Comparison of ENCODE assay signal across 8 cellular contexts in genomic region chr7:44200699-44201461, GRCh38. TPM values are rescaled to one million over a fixed set of nuclear protein-coding genes. Genes with fewer than 3 reads are reported as not detected.
A peak's percentile ranks its signal among the peaks of the same experiment; 100 is the strongest.
DNase-seq lines count a peak whose midpoint lies in the region; ATAC-seq and TF ChIP-seq lines count a peak whose summit lies in the region.

YKT6 (plus strand) TSS chr7:44200978; CDS start chr7:44201136, 158 bp downstream.

- POLR2A ChIA-PET in CD4-positive, alpha-beta T cell (lab: Charles Lee): interaction anchor here (0.6 to 2.0 kb wide), 10 partner anchors 8 to 902 kb away, joined by 3 to 12 read pairs (median 4); partner anchors contain the start of genes DDX56, NUDCD3, OGDH and POLD2

- H3K9me3 ChIP-seq in CD4-positive, alpha-beta T cell (ENCODE audit: control insufficient read depth, low read length): no peaks in the 10 kb centered on the region
- H3K9me3 ChIP-seq in duodenal mucosa (ENCODE audit: control insufficient read depth in 1 of 2, low read length in 2 of 2) (no peaks in the 10 kb centered on the region), right lobe of liver (no peaks in the 10 kb centered on the region)

- peaks cover 40% of the 10 kb centered on the region for H3K4me1 Mint-ChIP-seq in CD4-positive, alpha-beta T cell (ENCODE audit: low read depth)

- H3K36me3 ChIP-seq in duodenal mucosa (ENCODE audit: control insufficient read depth in 1 of 2, insufficient read depth in 2 of 2, low read length in 2 of 2) (peaks cover 11 to 17% of the 10 kb centered on the region in 2 donors), right lobe of liver (peaks cover 0 to 14% (median 4%) of the 10 kb centered on the region in 4 donors)

- peaks cover 13% of the 10 kb centered on the region for H3K27me3 Mint-ChIP-seq in CD4-positive, alpha-beta T cell

- DNase-seq in CD4-positive, alpha-beta T cell: peak; percentile 89 to 94 (median 91)
- peak; percentile 97 for DNase-seq in NCI-H774 (lab: John Stamatoyannopoulos, UW)
- DNase-seq in activated CD4-positive, alpha-beta T cell treated with anti-CD3 and anti-CD28 coated beads, Interleukin-2, amount 50 U/mL, for 48 hours: peak; percentile 95 to 96
- DNase-seq in right lobe of liver: peak; percentile 94 to 95 (median 95)
- DNase-seq in stimulated activated CD4-positive, alpha-beta T cell treated with anti-CD3 and anti-CD28 coated beads, Interleukin-4, amount 100 ng/mL, for 4 hours: peak; percentile 91 to 94

- peak within 1 kb of the TSS; percentile 62 for H3K27ac Mint-ChIP-seq in CD4-positive, alpha-beta T cell

- peak; percentile 98 for ATAC-seq in CD4-positive, alpha-beta T cell (ENCODE audit: poor library complexity)
- ATAC-seq in GM19397 (IDR thresholded peaks at IDR 0.05; ENCODE audit: unreplicated experiment) (peak; percentile 99), HG03571 (IDR thresholded peaks at IDR 0.05; ENCODE audit: unreplicated experiment) (peak; percentile 96), right lobe of liver (peak; percentile 99 to 100 (median 100))

- H3K27me3 ChIP-seq in CD4-positive, alpha-beta T cell (ENCODE audit: control insufficient read depth, insufficient read depth, low read length): no peaks in the 10 kb centered on the region
- H3K27me3 ChIP-seq in duodenal mucosa (ENCODE audit: control insufficient read depth in 1 of 2, insufficient read depth in 2 of 2, low read length in 2 of 2): peaks cover 4% of the 10 kb centered on the region in 2 donors
- H3K27me3 ChIP-seq in right lobe of liver: no peaks in the 10 kb centered on the region

- intact Hi-C loops in CD4-positive, alpha-beta T cell (cut with DNase I, micrococcal nuclease): loop anchor here (1.0 to 5.0 kb wide), 7 partner anchors 55 to 911 kb away; partner anchors contain the start of genes POLD2 (in 2 of the 2), NUDCD3 (in 1 of the 2), POLM (in 1 of the 2) and TBRG4 (in 1 of the 2)
- intact Hi-C loops in right lobe of liver (cut with DNase I): no loop called here

- peak; percentile 81 for TF ChIP-seq POLR2A in right lobe of liver (IDR thresholded peaks at IDR 0.05)

- CTCF ChIA-PET in CD4-positive, alpha-beta T cell (lab: Charles Lee): interaction anchor here (0.7 to 1.5 kb wide), 4 partner anchors 54 to 290 kb away, joined by 3 to 5 read pairs (median 3); partner anchors contain the start of gene NUDCD3

- H3K4me3 Mint-ChIP-seq in CD4-positive, alpha-beta T cell: peak within 1 kb of the TSS; percentile 83

- peak within 1 kb of the TSS; percentile 56 for H3K27ac ChIP-seq in CD4-positive, alpha-beta T cell (ENCODE audit: low read depth, low read length)
- peak within 1 kb of the TSS; percentile 51 for H3K27ac ChIP-seq in duodenal mucosa (ENCODE audit: low read depth, low read length)
- peak within 1 kb of the TSS in 2 of 3 donors; percentile 11 to 56 for H3K27ac ChIP-seq in right lobe of liver

- H3K4me1 ChIP-seq in duodenal mucosa (ENCODE audit: control insufficient read depth in 1 of 2, insufficient read depth in 2 of 2, low read length in 2 of 2) (peaks cover 20 to 21% of the 10 kb centered on the region in 2 donors), right lobe of liver (peaks cover 0 to 14% (median 5%) of the 10 kb centered on the region in 4 donors)

- H3K9me3 Mint-ChIP-seq in CD4-positive, alpha-beta T cell: no peaks in the 10 kb centered on the region

- peak; percentile 65 for TF ChIP-seq CTCF in CD4-positive, alpha-beta T cell (IDR thresholded peaks at IDR 0.05)
- peak; percentile 44 to 78 (median 47) for TF ChIP-seq CTCF in right lobe of liver (IDR thresholded peaks at IDR 0.05)

- peak within 1 kb of the TSS; percentile 85 for H3K4me3 ChIP-seq in duodenal mucosa (ENCODE audit: low read depth in 1 of 2, low read length in 2 of 2)
- H3K4me3 ChIP-seq in right lobe of liver: peak within 1 kb of the TSS; percentile 79 to 87 (median 84)

- peaks cover 23% of the 10 kb centered on the region for H3K36me3 Mint-ChIP-seq in CD4-positive, alpha-beta T cell (ENCODE audit: low read depth)

- WGBS in right lobe of liver (ENCODE audit: insufficient coverage, low coverage, low lambda C conversion rate, missing lambda C conversion rate): 0% methylated on average over 29 of the region's 58 CpGs

- peak within 1 kb of the TSS; percentile 73 to 78 for H3K9ac ChIP-seq in duodenal mucosa (ENCODE audit: low read depth in 1 of 2, low read length in 2 of 2)

RNA-seq across cellular contexts. Expression of gene YKT6, which starts in this region (rescaled TPM):
- total RNA-seq in CD4-positive, alpha-beta T cell: 10 to 100 TPM; 85.0 to 86.4 TPM
- 10 to 100 TPM; 15.0 to 23.8 (median 19.2) TPM for total RNA-seq in right lobe of liver

Comparison
In these comparisons a context has a peak if more than half of its experiments do, and no peak if none do; other contexts are left out.
1. Peak in every context shown above with its lines: DNase-seq, ATAC-seq, H3K4me3 ChIP-seq and H3K27ac ChIP-seq.
2. intact Hi-C loops: an anchor here in CD4-positive, alpha-beta T cell (1.0 to 5.0 kb wide); none called in right lobe of liver.